Comparison of ENCODE assay signal across 31 cellular contexts in the genomic region with DNA sequence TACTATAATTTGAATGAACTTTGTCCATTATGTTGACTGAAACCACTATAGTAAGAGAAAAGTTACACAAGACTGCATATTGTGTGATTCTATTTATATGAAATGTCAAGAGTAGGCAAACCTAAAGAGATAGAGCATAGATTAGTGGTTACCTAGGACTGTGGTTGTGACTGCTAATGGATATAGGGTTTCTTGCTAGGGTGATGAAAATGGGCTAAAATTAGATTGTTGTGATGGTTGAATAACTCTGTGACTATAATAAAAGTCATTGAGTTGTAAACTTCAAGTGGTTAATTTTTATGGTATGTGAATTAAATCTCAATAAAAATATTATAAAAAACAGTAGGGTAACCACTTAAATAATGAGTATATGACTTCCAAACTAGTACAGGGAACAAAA.
DNase-seq lines count a peak whose midpoint lies in the region; ATAC-seq, FAIRE-seq and TF ChIP-seq lines count a peak whose summit lies in the region.
"Had no signal": no experiment of that assay in that cellular context is flagged by ENCODE, and none has a peak within 500 bp of the region (broad histone marks: within the 10 kb centered on the region; RNA-seq: fewer than 3 reads in every experiment).

No MANE protein-coding gene starts in this region.

- no peaks in the 10 kb centered on the region for H3K36me3 Mint-ChIP-seq in nephron progenitor cell (ENCODE audit: low read depth)
- H3K36me3 Mint-ChIP-seq: natural killer cell had no signal

- peak; percentile 28 for DNase-seq in AG09319 (ENCODE audit: extremely low read depth, low read depth)
- DNase-seq in GM18507 (ENCODE audit: extremely low spot score, insufficient read length, low read depth): no peak
- DNase-seq in MV-4-11 (lab: John Stamatoyannopoulos, UW): peak; percentile 76
- DNase-seq in NCI-H748 treated with DMSO at 0.1 percent for 48 hours (lab: John Stamatoyannopoulos, UW): peak; percentile 44
- DNase-seq in islet precursor cell: no peak
- DNase-seq in H7: no peak
- DNase-seq in nephron progenitor cell: no peak
- DNase-seq: activated CD8-positive, alpha-beta memory T cell treated with anti-CD3 and anti-CD28 coated beads, Interleukin-2, amount 50 U/mL, for 48 hours; activated CD8-positive, alpha-beta T cell treated with anti-CD3 and anti-CD28 coated beads for 36 hours; activated naive CD8-positive, alpha-beta T cell treated with anti-CD3 and anti-CD28 coated beads for 36 hours; aorta; CD4-positive, alpha-beta T cell; KG1; left colon; natural killer cell; NCI-H187 treated with DMSO at 0.1 percent for 48 hours; NCI-H510A treated with DMSO at 0.1 percent for 48 hours; NK-92 treated with Interleukin-12 subunit alpha and Interleukin-12 subunit beta, amount 100 ng/mL, for 24 hours; sigmoid colon; stimulated activated CD4-positive, alpha-beta T cell treated with anti-CD3 and anti-CD28 coated beads, Interleukin-4, amount 100 ng/mL, for 1 hour; stomach; thyroid gland; uterus had no signal

- H3K36me3 ChIP-seq in H7 (replicated peaks; ENCODE audit: control insufficient read depth, insufficient read depth, low read length): no peaks in the 10 kb centered on the region
- H3K36me3 ChIP-seq: gastroesophageal sphincter, sigmoid colon, stomach, thyroid gland, uterus had no signal

- H3K27me3 Mint-ChIP-seq in nephron progenitor cell (ENCODE audit: low read depth, poor library complexity): peaks cover 3% of the 10 kb centered on the region
- H3K27me3 Mint-ChIP-seq: activated naive CD8-positive, alpha-beta T cell treated with anti-CD3 and anti-CD28 coated beads for 36 hours; activated T-helper 17 cell treated with anti-CD3 and anti-CD28 coated beads, Interleukin-2, amount 50 U/mL, for 72 hours; CD4-positive, alpha-beta T cell had no signal

- FAIRE-seq in GM18507 (lab: Jason Lieb, UNC): peak; percentile 74
- FAIRE-seq: bronchial epithelial cell, endothelial cell of umbilical vein, H1 had no signal

- no peaks in the 10 kb centered on the region for H3K4me1 Mint-ChIP-seq in nephron progenitor cell

- H3K27me3 ChIP-seq in H7 (ENCODE audit: control insufficient read depth, insufficient read depth, low read length): no peaks in the 10 kb centered on the region
- H3K27me3 ChIP-seq: gastroesophageal sphincter, hepatocyte, sigmoid colon, stomach, thyroid gland, uterus had no signal

- no peak overlapping the region for H3K27ac Mint-ChIP-seq in nephron progenitor cell
- H3K27ac Mint-ChIP-seq: activated CD8-positive, alpha-beta T cell treated with anti-CD3 and anti-CD28 coated beads for 36 hours; activated naive CD8-positive, alpha-beta T cell treated with anti-CD3 and anti-CD28 coated beads for 36 hours; activated T-helper 17 cell treated with anti-CD3 and anti-CD28 coated beads, Interleukin-2, amount 50 U/mL, for 72 hours; CD4-positive, alpha-beta T cell; natural killer cell; T-helper 2 cell treated with Interferon-gamma antibody and Interleukin-4, amounts not matched to agents 5 μg/mL and 100 μg/mL, for 36 hours had no signal

- H3K4me3 ChIP-seq in H7 (ENCODE audit: insufficient read depth, low read depth, low read length): no peak overlapping the region
- H3K4me3 ChIP-seq: gastroesophageal sphincter, hepatocyte, sigmoid colon, stomach, thyroid gland, uterus had no signal

- TF ChIP-seq CTCF in AG09319 (IDR thresholded peaks at IDR 0.05; ENCODE audit: low read depth, low read length): no peak
- no peak for TF ChIP-seq CTCF in nephron progenitor cell (IDR thresholded peaks at IDR 0.05)

- no peak overlapping the region for H3K4me3 Mint-ChIP-seq in nephron progenitor cell
- H3K4me3 Mint-ChIP-seq: activated CD8-positive, alpha-beta T cell treated with anti-CD3 and anti-CD28 coated beads for 36 hours; activated naive CD8-positive, alpha-beta T cell treated with anti-CD3 and anti-CD28 coated beads for 36 hours; activated T-helper 17 cell treated with anti-CD3 and anti-CD28 coated beads, Interleukin-2, amount 50 U/mL, for 72 hours; CD4-positive, alpha-beta T cell; natural killer cell; T-helper 2 cell treated with Interferon-gamma antibody and Interleukin-4, amounts not matched to agents 5 μg/mL and 100 μg/mL, for 36 hours had no signal

- no peak for ATAC-seq in esophagus mucosa
- ATAC-seq: activated CD8-positive, alpha-beta T cell treated with anti-CD3 and anti-CD28 coated beads for 36 hours; activated T-helper 17 cell treated with anti-CD3 and anti-CD28 coated beads, Interleukin-2, amount 50 U/mL, for 72 hours; gastroesophageal sphincter; left colon; natural killer cell had no signal

- H3K9me3 Mint-ChIP-seq in nephron progenitor cell: no peaks in the 10 kb centered on the region
- H3K9me3 Mint-ChIP-seq: activated T-helper 17 cell treated with anti-CD3 and anti-CD28 coated beads, Interleukin-2, amount 50 U/mL, for 72 hours; CD4-positive, alpha-beta T cell; natural killer cell had no signal

Comparison
In these comparisons a context has a peak if more than half of its experiments do, and no peak if none do; other contexts are left out.
1. DNase-seq: peak in AG09319 (single experiment), MV-4-11 (single experiment) and NCI-H748 treated with DMSO at 0.1 percent for 48 hours (single experiment); none in GM18507 (single experiment), islet precursor cell (single experiment), H7 (single experiment) and nephron progenitor cell (single experiment).